ENCODE assay signal across 14 cellular contexts in genomic region chr9:86795047-86795437, GRCh38.
DNase-seq lines count a peak whose midpoint lies in the region; ATAC-seq and TF ChIP-seq lines count a peak whose summit lies in the region.
"Had no signal": no experiment of that assay in that cellular context is flagged by ENCODE, and none has a peak within 500 bp of the region (broad histone marks: within the 10 kb centered on the region; RNA-seq: fewer than 3 reads in every experiment).

No MANE protein-coding gene starts in this region.

- no peak overlapping the region for H3K56ac ChIP-seq in H9 (ENCODE audit: insufficient read length, low read depth, low read length)

- peaks cover 17 to 20% of the 10 kb centered on the region in 2 experiments for H3K4me1 Mint-ChIP-seq in H9
- no peaks in the 10 kb centered on the region for H3K4me1 Mint-ChIP-seq in activated naive CD8-positive, alpha-beta T cell treated with anti-CD3 and anti-CD28 coated beads for 36 hours

- H2BK5ac ChIP-seq in H9 (ENCODE audit: insufficient read length, low read length): no peak overlapping the region

- H4K5ac ChIP-seq in H9 (ENCODE audit: insufficient read length, low read depth, low read length): no peak overlapping the region

- TF ChIP-seq POLR2A in stomach (IDR thresholded peaks at IDR 0.05): no peak

- no peak for TF ChIP-seq EP300 in stomach (IDR thresholded peaks at IDR 0.05)

- H3K4me1 ChIP-seq in H9 (ENCODE audit: insufficient read depth, low read length): peaks cover 7% of the 10 kb centered on the region; the same call in 1 of the 2 replicates
- H3K4me1 ChIP-seq in fibroblast of lung (ENCODE audit: control insufficient read depth, extremely low read depth, insufficient read depth, low read length): peaks cover 5% of the 10 kb centered on the region
- H3K4me1 ChIP-seq in mesodermal cell (ENCODE audit: control insufficient read depth, insufficient read depth, low read length, poor library complexity, severe bottlenecking): peaks cover 9% of the 10 kb centered on the region
- peaks cover 0 to 31% (median 10%) of the 10 kb centered on the region in 4 donors for H3K4me1 ChIP-seq in stomach

- H3K27me3 Mint-ChIP-seq in H9 (ENCODE audit: low read depth): no peaks in the 10 kb centered on the region; the same call in 1 of the 2 replicates
- H3K27me3 Mint-ChIP-seq in activated naive CD8-positive, alpha-beta T cell treated with anti-CD3 and anti-CD28 coated beads for 36 hours: peaks cover 21% of the 10 kb centered on the region

- WGBS in H9 (ENCODE audit: extremely low coverage, insufficient read length, low lambda C conversion rate): no CpG with 5 or more reads among the region's 7 CpGs
- 53 to 76% methylated on average over 6 to 7 of the region's 7 CpGs for WGBS in mesodermal cell (ENCODE audit: insufficient coverage in 2 of 2), 2 experiments
- WGBS in stomach, 5 donors: 59 to 69% (median 60%) methylated on average over 7 of the region's 7 CpGs

- no peak overlapping the region for H2AK5ac ChIP-seq in H9 (ENCODE audit: insufficient read length, low read length)

- TF ChIP-seq CTCF in H9 (conservative IDR thresholded peaks at IDR 0.05) (no peak), fibroblast of lung (conservative IDR thresholded peaks at IDR 0.05 in 1 of 2, IDR thresholded peaks at IDR 0.05 in 1 of 2; ENCODE audit: low read depth in 1 of 2, low read length in 2 of 2) (no peak), stomach (IDR thresholded peaks at IDR 0.05) (no peak)

- H2BK12ac ChIP-seq in H9 (ENCODE audit: insufficient read length, low read depth, low read length): no peak overlapping the region

- H3K79me2 ChIP-seq in H9 (ENCODE audit: insufficient read depth, low read length): no peaks in the 10 kb centered on the region; the same call in 1 of the 2 replicates
- no peaks in the 10 kb centered on the region for H3K79me2 ChIP-seq in fibroblast of lung (ENCODE audit: control insufficient read depth, insufficient read depth, low read length)

- H3K9ac ChIP-seq in H9 (ENCODE audit: extremely low read depth, insufficient read length, low read length) (no peak overlapping the region), fibroblast of lung (ENCODE audit: insufficient read depth, low read length) (no peak overlapping the region)

- H3T11ph ChIP-seq in H9 (ENCODE audit: low read length): no peak overlapping the region

- H3K9me3 ChIP-seq in H9 (ENCODE audit: control insufficient read depth, low read depth, low read length) (no peaks in the 10 kb centered on the region), fibroblast of lung (ENCODE audit: control insufficient read depth, insufficient read depth, low read depth, low read length) (no peaks in the 10 kb centered on the region), mesodermal cell (ENCODE audit: control insufficient read depth, low read length) (no peaks in the 10 kb centered on the region), stomach (no peaks in the 10 kb centered on the region)
- H3K9me3 ChIP-seq: mucosa of descending colon had no signal

- DNase-seq in H9: no peak
- peak in 1 of 2 donors; percentile 21 for DNase-seq in fibroblast of lung (ENCODE audit: low read depth in 2 of 2)
- no peak for DNase-seq in stomach
- no peak for DNase-seq in activated naive CD8-positive, alpha-beta T cell treated with anti-CD3 and anti-CD28 coated beads for 36 hours
- no peak for DNase-seq in GF-D8 (lab: John Stamatoyannopoulos, UW)
- DNase-seq: activated CD4-positive, alpha-beta T cell treated with anti-CD3 and anti-CD28 coated beads, Interleukin-2, amount 50 U/mL, for 48 hours; AML-193; mucosa of descending colon; NCI-H187 treated with DMSO at 0.1 percent for 48 hours; NCI-H524 had no signal

- H3K4ac ChIP-seq in H9 (ENCODE audit: low read depth, low read length): no peak overlapping the region

- H4K8ac ChIP-seq in H9 (replicated peaks; ENCODE audit: insufficient read length, low read depth, low read length): no peak overlapping the region

- no peaks in the 10 kb centered on the region for H3K79me1 ChIP-seq in H9 (ENCODE audit: insufficient read depth, low read depth, low read length, poor library complexity, severe bottlenecking)

- no peak overlapping the region for H2BK15ac ChIP-seq in H9 (ENCODE audit: low read depth, low read length)

- H3K4me2 ChIP-seq in H9 (ENCODE audit: insufficient read depth, insufficient read length, low read length) (no peak overlapping the region), fibroblast of lung (ENCODE audit: extremely low read depth, insufficient read depth, low read length) (peak overlapping the region; percentile 40)

- H3K14ac ChIP-seq in H9 (ENCODE audit: insufficient read depth, low read length): no peak overlapping the region

- no peaks in the 10 kb centered on the region for H3K9me3 Mint-ChIP-seq in H9
- no peaks in the 10 kb centered on the region for H3K9me3 Mint-ChIP-seq in activated naive CD8-positive, alpha-beta T cell treated with anti-CD3 and anti-CD28 coated beads for 36 hours
- H3K9me3 Mint-ChIP-seq: activated T-helper 1 cell treated with anti-CD3 and anti-CD28 coated beads, Interleukin-12 subunit alpha, Interleukin-12 subunit beta, Interleukin-2, Interleukin-4 antibody, amounts not matched to agents 30 ng/mL and 10 ng/mL and 1 ng/mL, durations not matched to agents 14 hours and 24 hours and 36 hours had no signal

- no peak overlapping the region for H3K27ac ChIP-seq in H9 (ENCODE audit: insufficient read length, low read depth, low read length)
- H3K27ac ChIP-seq in fibroblast of lung (ENCODE audit: insufficient read depth, low read length): no peak overlapping the region
- peak overlapping the region; percentile 79 for H3K27ac ChIP-seq in mesodermal cell (ENCODE audit: low read depth, low read length, severe bottlenecking)
- peak overlapping the region in 3 of 5 donors; percentile 11 to 45 (median 35) for H3K27ac ChIP-seq in stomach

- H3K36me3 Mint-ChIP-seq in H9 (ENCODE audit: insufficient read depth in 1 of 3, low read depth in 3 of 3): no peaks in the 10 kb centered on the region
- no peaks in the 10 kb centered on the region for H3K36me3 Mint-ChIP-seq in activated naive CD8-positive, alpha-beta T cell treated with anti-CD3 and anti-CD28 coated beads for 36 hours

- no peak overlapping the region for H2BK120ac ChIP-seq in H9 (ENCODE audit: low read depth, low read length, poor library complexity, severe bottlenecking)

- no peak overlapping the region for H3K4me3 Mint-ChIP-seq in H9
- no peak overlapping the region for H3K4me3 Mint-ChIP-seq in activated naive CD8-positive, alpha-beta T cell treated with anti-CD3 and anti-CD28 coated beads for 36 hours
- H3K4me3 Mint-ChIP-seq: activated T-helper 1 cell treated with anti-CD3 and anti-CD28 coated beads, Interleukin-12 subunit alpha, Interleukin-12 subunit beta, Interleukin-2, Interleukin-4 antibody, amounts not matched to agents 30 ng/mL and 10 ng/mL and 1 ng/mL, durations not matched to agents 14 hours and 24 hours and 36 hours had no signal

- no peak overlapping the region for H2AFZ ChIP-seq in H9 (ENCODE audit: low read length)
- no peak overlapping the region for H2AFZ ChIP-seq in fibroblast of lung (ENCODE audit: low read length)

- H3K23ac ChIP-seq in H9 (ENCODE audit: insufficient read length, low read depth, low read length): no peak overlapping the region

- H3K18ac ChIP-seq in H9 (ENCODE audit: insufficient read length, low read depth, low read length): peak overlapping the region; percentile 30

- H4K91ac ChIP-seq in H9 (ENCODE audit: insufficient read length, low read depth, low read length): no peak overlapping the region

- H3K36me3 ChIP-seq in fibroblast of lung (ENCODE audit: control insufficient read depth, insufficient read depth, low read length) (no peaks in the 10 kb centered on the region), mesodermal cell (ENCODE audit: control insufficient read depth, insufficient read depth, low read length) (no peaks in the 10 kb centered on the region), stomach (no peaks in the 10 kb centered on the region)

- no peak overlapping the region for H2BK20ac ChIP-seq in H9 (ENCODE audit: low read depth, low read length, poor library complexity, severe bottlenecking)

- H3K27ac Mint-ChIP-seq in H9: no peak overlapping the region; a peak in 1 of 7 replicates
- H3K27ac Mint-ChIP-seq in activated naive CD8-positive, alpha-beta T cell treated with anti-CD3 and anti-CD28 coated beads for 36 hours: no peak overlapping the region
- H3K27ac Mint-ChIP-seq: activated T-helper 1 cell treated with anti-CD3 and anti-CD28 coated beads, Interleukin-12 subunit alpha, Interleukin-12 subunit beta, Interleukin-2, Interleukin-4 antibody, amounts not matched to agents 30 ng/mL and 10 ng/mL and 1 ng/mL, durations not matched to agents 14 hours and 24 hours and 36 hours had no signal

- no peaks in the 10 kb centered on the region for H4K20me1 ChIP-seq in H9 (ENCODE audit: control insufficient read depth, insufficient read depth, insufficient read length)
- no peaks in the 10 kb centered on the region for H4K20me1 ChIP-seq in fibroblast of lung (ENCODE audit: control insufficient read depth, extremely low read depth, insufficient read depth, low read length)

- intact Hi-C loops in stomach (cut with DNase I; ENCODE audit: low total_unique reads): no loop called here

- H3K23me2 ChIP-seq in H9 (ENCODE audit: insufficient read length, low read depth, low read length, poor library complexity, severe bottlenecking): no peaks in the 10 kb centered on the region

- H3K4me3 ChIP-seq in fibroblast of lung (replicated peaks in 1 of 4; ENCODE audit: control extremely low read depth in 1 of 4, insufficient read depth in 1 of 4, low read depth in 3 of 4, low read length in 4 of 4) (no peak overlapping the region), mesodermal cell (ENCODE audit: extremely low read depth, insufficient read depth, low read length, poor library complexity, severe bottlenecking) (no peak overlapping the region), stomach (no peak overlapping the region)
- H3K4me3 ChIP-seq: mucosa of descending colon had no signal

- ATAC-seq in HG03457 (IDR thresholded peaks at IDR 0.05; ENCODE audit: unreplicated experiment): no peak
- no peak for ATAC-seq in HG02970 (IDR thresholded peaks at IDR 0.05; ENCODE audit: low FRiP score, unreplicated experiment)
- ATAC-seq: mucosa of descending colon had no signal

- H3K27me3 ChIP-seq in H9 (ENCODE audit: insufficient read depth, low read length) (no peaks in the 10 kb centered on the region), fibroblast of lung (ENCODE audit: control insufficient read depth, insufficient read depth, low read length) (no peaks in the 10 kb centered on the region), stomach (no peaks in the 10 kb centered on the region)

Comparison
In these comparisons a context has a peak if more than half of its experiments do, and no peak if none do; other contexts are left out.
1. H3K27ac ChIP-seq: peak in mesodermal cell (single experiment) and stomach (3 of 5); none in H9 (single experiment) and fibroblast of lung (single experiment).